16 cellular contexts compared by ENCODE assay signal in the genomic region with DNA sequence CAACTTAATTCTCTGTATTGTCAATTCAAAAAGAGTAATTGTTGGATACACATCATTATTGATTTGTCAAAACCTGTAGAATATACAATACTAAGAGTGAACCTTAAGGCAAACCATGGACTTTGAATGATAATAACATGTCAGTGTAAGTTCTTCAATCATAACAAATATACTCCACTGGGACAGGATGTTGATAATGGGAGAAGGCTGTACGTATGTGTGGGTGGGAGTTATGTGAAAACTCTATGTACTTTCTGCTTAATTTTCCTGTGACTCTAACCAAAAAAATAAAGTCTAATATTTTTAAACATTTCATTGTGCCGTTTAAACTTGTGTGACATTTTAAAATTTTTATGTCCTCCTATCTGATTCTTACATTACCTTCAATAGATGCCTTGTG.
A peak's percentile ranks its signal among the peaks of the same experiment; 100 is the strongest.
DNase-seq lines count a peak whose midpoint lies in the region; ATAC-seq and TF ChIP-seq lines count a peak whose summit lies in the region.
"Had no signal": no experiment of that assay in that cellular context is flagged by ENCODE, and none has a peak within 500 bp of the region (broad histone marks: within the 10 kb centered on the region; RNA-seq: fewer than 3 reads in every experiment).

No MANE protein-coding gene starts in this region.

- H3K14ac ChIP-seq in IMR-90 (replicated peaks; ENCODE audit: low read depth, low read length), result peak overlapping the region; percentile 69; the same call in 1 of the 2 replicates

- no peaks in the 10 kb centered on the region for H3K79me1 ChIP-seq in IMR-90 (ENCODE audit: low read depth in 1 of 2, low read length in 2 of 2)

- dilution Hi-C loops in IMR-90 (cut with HindIII; ENCODE audit: low sequenced_read_pairs, unreplicated experiment), result no loop called here

- no peak overlapping the region; the same call in 1 of the 2 replicates for H4K5ac ChIP-seq in IMR-90 (ENCODE audit: low read depth, low read length)

- TF ChIP-seq POLR2A in IMR-90 (IDR thresholded peaks at IDR 0.05; ENCODE audit: low read depth, low read length) (no peak), sigmoid colon (IDR thresholded peaks at IDR 0.05) (no peak)

- H3K79me2 ChIP-seq in smooth muscle cell (ENCODE audit: low read depth), result no peaks in the 10 kb centered on the region

- H3K23ac ChIP-seq in IMR-90 (ENCODE audit: low read depth, low read length), result peak overlapping the region; percentile 17

- peak overlapping the region; percentile 20; the same call in 1 of the 2 replicates for H3K4ac ChIP-seq in IMR-90 (ENCODE audit: low read depth, low read length)

- no peaks in the 10 kb centered on the region for H4K20me1 ChIP-seq in IMR-90 (ENCODE audit: insufficient read depth, low read length)
- H4K20me1 ChIP-seq in smooth muscle cell (ENCODE audit: low read depth), result no peaks in the 10 kb centered on the region
- H4K20me1 ChIP-seq: BLaER1 had no signal

- no peak overlapping the region for H2BK15ac ChIP-seq in IMR-90 (ENCODE audit: low read depth, low read length)

- intact Hi-C loops in IMR-90 (cut with micrococcal nuclease), result no loop called here
- intact Hi-C loops in sigmoid colon (cut with DNase I), result no loop called here

- no peak overlapping the region; the same call in 1 of the 2 replicates for H2BK20ac ChIP-seq in IMR-90 (ENCODE audit: low read depth, low read length)

- H3K18ac ChIP-seq in IMR-90 (ENCODE audit: low read depth, low read length), result peak overlapping the region; percentile 26; the same call in 1 of the 2 replicates

- peak; percentile 27 for DNase-seq in IMR-90
- peak; percentile 53 for DNase-seq in choroid plexus epithelial cell (ENCODE audit: low read depth)
- DNase-seq in fibroblast of villous mesenchyme (ENCODE audit: low read depth), result peak; percentile 8
- DNase-seq in smooth muscle cell (lab: John Stamatoyannopoulos, UW; ENCODE audit: unreplicated experiment), result no peak
- no peak for DNase-seq in sigmoid colon
- no peak for DNase-seq in SKM-1 (lab: John Stamatoyannopoulos, UW; ENCODE audit: unreplicated experiment)
- DNase-seq in NCI-H510A treated with DMSO at 0.1 percent for 48 hours (lab: John Stamatoyannopoulos, UW), result no peak
- DNase-seq: Caco-2; CD4-positive, CD25-positive, alpha-beta regulatory T cell; CD8-positive, alpha-beta T cell; DMS153; DND-41; H7; HCEC 1CT had no signal

- H3K4me3 ChIP-seq in IMR-90 (ENCODE audit: insufficient read depth, low read depth, low read length), result no peak overlapping the region
- H3K4me3 ChIP-seq in choroid plexus epithelial cell (ENCODE audit: low read depth, low read length), result no peak overlapping the region
- H3K4me3 ChIP-seq in fibroblast of villous mesenchyme (ENCODE audit: low read depth, low read length), result no peak overlapping the region
- H3K4me3 ChIP-seq in smooth muscle cell, result no peak overlapping the region
- no peak overlapping the region for H3K4me3 ChIP-seq in sigmoid colon
- H3K4me3 ChIP-seq: BLaER1 had no signal

- no peaks in the 10 kb centered on the region for H3K9me3 ChIP-seq in IMR-90 (ENCODE audit: control insufficient read depth, insufficient read depth, low read length)
- H3K9me3 ChIP-seq in smooth muscle cell (replicated peaks; ENCODE audit: low read depth), result no peaks in the 10 kb centered on the region
- peaks cover 0 to 2% (median 0%) of the 10 kb centered on the region in 4 donors for H3K9me3 ChIP-seq in sigmoid colon
- H3K9me3 ChIP-seq: BLaER1, Caco-2 had no signal

- CTCF ChIA-PET in IMR-90 (lab: Yijun Ruan, JAX), result no interaction called here

- BruUV-seq in IMR-90 (replicated peaks; lab: Mats Ljungman, UMichigan), result no TSS peak

- H3K56ac ChIP-seq in IMR-90 (ENCODE audit: extremely low read depth, insufficient read depth, low read length), result no peak overlapping the region

- no CpG with 5 or more reads among the region's 2 CpGs for WGBS in IMR-90 (ENCODE audit: extremely low coverage in 2 of 2, insufficient read length in 1 of 2), 2 experiments
- WGBS in smooth muscle cell (ENCODE audit: low lambda C conversion rate), result 44% methylated on average over 2 of the region's 2 CpGs
- 73% methylated on average over 2 of the region's 2 CpGs for WGBS in sigmoid colon, 2 donors

- H3K4me1 ChIP-seq in IMR-90 (ENCODE audit: control insufficient read depth, insufficient read depth, low read length) (no peaks in the 10 kb centered on the region; the same call in 1 of the 2 replicates), smooth muscle cell (ENCODE audit: low read depth) (no peaks in the 10 kb centered on the region), sigmoid colon (no peaks in the 10 kb centered on the region)
- H3K4me1 ChIP-seq: BLaER1, Caco-2 had no signal

- H4K91ac ChIP-seq in IMR-90 (ENCODE audit: insufficient read depth, low read depth, low read length), result no peak overlapping the region

- in situ Hi-C loops in IMR-90 (cut with MboI; ENCODE audit: low sequenced_read_pairs), result no loop called here

- peak overlapping the region; percentile 55 for H3K4me2 ChIP-seq in IMR-90 (ENCODE audit: low read depth, low read length)
- peak overlapping the region; percentile 51 for H3K4me2 ChIP-seq in smooth muscle cell
- H3K4me2 ChIP-seq: BLaER1 had no signal

- no peaks in the 10 kb centered on the region for H3K9me1 ChIP-seq in IMR-90 (ENCODE audit: insufficient read depth, low read length)

- no peak overlapping the region for H2AK5ac ChIP-seq in IMR-90 (ENCODE audit: low read depth, low read length)

- POLR2A ChIA-PET in IMR-90 (lab: Charles Lee; ENCODE audit: unreplicated experiment), result no interaction called here

- H3K27me3 ChIP-seq in IMR-90 (ENCODE audit: control insufficient read depth, insufficient read depth, low read length) (no peaks in the 10 kb centered on the region), smooth muscle cell (ENCODE audit: low read depth) (no peaks in the 10 kb centered on the region), sigmoid colon (no peaks in the 10 kb centered on the region)
- H3K27me3 ChIP-seq: BLaER1 had no signal

- H2BK5ac ChIP-seq in IMR-90 (ENCODE audit: low read depth, low read length, poor library complexity, severe bottlenecking), result peak overlapping the region; percentile 29

- TF ChIP-seq CTCF in IMR-90 (conservative IDR thresholded peaks at IDR 0.05; ENCODE audit: low read depth, low read length) (no peak), choroid plexus epithelial cell (conservative IDR thresholded peaks at IDR 0.05; ENCODE audit: low read depth, low read length) (no peak), fibroblast of villous mesenchyme (IDR thresholded peaks at IDR 0.05; ENCODE audit: insufficient read depth, low read depth, low read length) (no peak), smooth muscle cell (IDR thresholded peaks at IDR 0.05; ENCODE audit: borderline replicate concordance, insufficient read depth, poor library complexity, severe bottlenecking) (no peak), sigmoid colon (IDR thresholded peaks at IDR 0.05) (no peak)

- no peak overlapping the region for H4K8ac ChIP-seq in IMR-90 (ENCODE audit: low read depth in 2 of 2, low read length in 2 of 2)

- H2AFZ ChIP-seq in IMR-90 (replicated peaks; ENCODE audit: low read length, poor library complexity) (no peak overlapping the region), smooth muscle cell (ENCODE audit: low read depth) (peak overlapping the region; percentile 68)

- TF ChIP-seq EP300 in sigmoid colon (IDR thresholded peaks at IDR 0.05), result no peak

- ATAC-seq in IMR-90 (ENCODE audit: low read depth), result no peak
- ATAC-seq: CD8-positive, alpha-beta T cell had no signal

- H3K9ac ChIP-seq in IMR-90 (ENCODE audit: low read depth, low read length) (no peak overlapping the region; the same call in 1 of the 2 replicates), smooth muscle cell (ENCODE audit: low read depth) (no peak overlapping the region)
- H3K9ac ChIP-seq: BLaER1 had no signal

- no peak overlapping the region for H2AK9ac ChIP-seq in IMR-90 (replicated peaks; ENCODE audit: low read depth, low read length, poor library complexity)

- H3K27ac ChIP-seq in IMR-90 (ENCODE audit: insufficient read depth, low read length), result no peak overlapping the region
- peak overlapping the region; percentile 20 for H3K27ac ChIP-seq in smooth muscle cell (ENCODE audit: low read depth)
- H3K27ac ChIP-seq in sigmoid colon, result no peak overlapping the region
- H3K27ac ChIP-seq: BLaER1, C4-2B had no signal

- no peak for TF ChIP-seq RAD21 in IMR-90 (IDR thresholded peaks at IDR 0.05; ENCODE audit: low read length)

- peak overlapping the region; percentile 67 for H2BK120ac ChIP-seq in IMR-90 (ENCODE audit: low read depth, low read length)

- H3K36me3 ChIP-seq in IMR-90 (ENCODE audit: control insufficient read depth, insufficient read depth, low read length) (no peaks in the 10 kb centered on the region), smooth muscle cell (ENCODE audit: low read depth) (no peaks in the 10 kb centered on the region), sigmoid colon (no peaks in the 10 kb centered on the region)
- H3K36me3 ChIP-seq: BLaER1 had no signal

- no peaks in the 10 kb centered on the region for H3F3A ChIP-seq in smooth muscle cell (ENCODE audit: low read depth)

TF ChIP-seq in IMR-90, 13 proteins besides CTCF, POLR2A, EP300 and RAD21:
- no peak for TF ChIP-seq MAFK (IDR thresholded peaks at IDR 0.05; ENCODE audit: low read depth, low read length)
- TF ChIP-seq NFE2L2 (IDR thresholded peaks at IDR 0.05; ENCODE audit: low read depth, low read length), result no peak

Comparison
In these comparisons a context has a peak if more than half of its experiments do, and no peak if none do; other contexts are left out.
1. DNase-seq: peak in IMR-90 (single experiment), choroid plexus epithelial cell (single experiment) and fibroblast of villous mesenchyme (single experiment); none in smooth muscle cell (single experiment), sigmoid colon (single experiment), SKM-1 (single experiment) and NCI-H510A treated with DMSO at 0.1 percent for 48 hours (single experiment).